8 cellular contexts compared by ENCODE assay signal in the genomic region with DNA sequence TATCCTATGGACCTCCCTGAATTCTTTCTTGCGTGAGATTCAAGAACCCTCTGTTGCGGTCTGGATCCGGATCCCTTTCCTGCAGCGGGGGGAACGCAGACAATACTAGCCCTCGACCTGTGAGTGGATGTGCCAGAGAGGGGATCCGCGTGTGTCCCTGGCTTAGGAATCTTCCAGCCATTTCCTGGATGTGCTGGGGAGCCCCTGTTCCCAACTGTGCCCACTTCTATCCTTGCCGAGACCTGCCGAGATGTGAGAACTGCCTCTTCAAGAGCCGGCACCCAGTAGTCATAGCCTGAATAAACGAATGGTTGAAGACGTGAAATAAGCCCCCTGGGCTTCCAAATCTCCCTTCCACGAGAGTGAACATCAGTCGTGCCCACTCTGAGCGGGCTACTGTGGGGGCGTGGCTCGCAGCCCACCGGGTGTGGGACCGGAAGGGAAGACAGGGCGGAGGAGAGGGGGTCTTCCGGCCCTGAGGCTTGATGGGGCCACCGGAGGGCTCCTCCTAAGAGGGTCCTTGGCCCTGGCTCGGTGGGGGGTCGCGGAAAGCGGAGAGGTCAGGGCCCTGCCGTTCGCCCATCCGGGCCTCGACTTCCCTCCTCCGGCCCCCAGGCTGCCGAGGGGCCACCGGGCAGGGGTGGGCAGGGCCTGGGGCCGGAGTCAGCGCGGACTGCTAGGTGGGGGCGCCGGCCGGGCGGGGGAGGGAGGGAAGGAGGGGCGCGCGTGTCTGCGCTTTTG. TPM values are rescaled to one million over a fixed set of nuclear protein-coding genes. Genes with fewer than 3 reads are reported as not detected.
DNase-seq lines count a peak whose midpoint lies in the region; ATAC-seq and TF ChIP-seq lines count a peak whose summit lies in the region.

No MANE protein-coding gene starts in this region.

- ATAC-seq in GM21717 (IDR thresholded peaks at IDR 0.05; ENCODE audit: unreplicated experiment): peak; percentile 20
- peak; percentile 14 for ATAC-seq in WTC11

- H3K27me3 ChIP-seq in right atrium auricular region: no peaks in the 10 kb centered on the region
- peaks cover 30% of the 10 kb centered on the region for H3K27me3 ChIP-seq in skeletal muscle satellite cell (ENCODE audit: control insufficient read depth, insufficient read depth, low read length)

- CTCF ChIA-PET in WTC11 (lab: Charles Lee): interaction anchor here (0.5 to 1.3 kb wide), 3 partner anchors 42 to 90 kb away, joined by 3 to 4 read pairs (median 3); no protein-coding TSS in a partner anchor

- H3K4me3 ChIP-seq in AG09309 (ENCODE audit: control insufficient read depth, low read depth, low read length) (peak overlapping the region; percentile 95), right atrium auricular region (peak overlapping the region; percentile 82 to 90), skeletal muscle satellite cell (ENCODE audit: low read length) (peak overlapping the region; percentile 82)

- peak overlapping the region; percentile 73 for H3K9ac ChIP-seq in skeletal muscle satellite cell (ENCODE audit: low read depth, low read length)

- H3K36me3 ChIP-seq in right atrium auricular region (no peaks in the 10 kb centered on the region), skeletal muscle satellite cell (ENCODE audit: insufficient read depth, low read length) (no peaks in the 10 kb centered on the region)

- POLR2A ChIA-PET in WTC11 (lab: Charles Lee): no interaction called here

- peaks cover 28% of the 10 kb centered on the region for H3K4me1 Mint-ChIP-seq in WTC11

- no peak for TF ChIP-seq CTCF in AG09309 (IDR thresholded peaks at IDR 0.05; ENCODE audit: control insufficient read depth, insufficient read depth, low read depth, low read length, missing control alignments)
- TF ChIP-seq CTCF in WTC11 (IDR thresholded peaks at IDR 0.05): no peak
- no peak for TF ChIP-seq CTCF in right atrium auricular region (IDR thresholded peaks at IDR 0.05)

- peaks cover 12% of the 10 kb centered on the region for H3K36me3 Mint-ChIP-seq in WTC11

- H3K9me3 ChIP-seq in right atrium auricular region (no peaks in the 10 kb centered on the region), skeletal muscle satellite cell (replicated peaks; ENCODE audit: low read length) (no peaks in the 10 kb centered on the region)

- no peaks in the 10 kb centered on the region for H3K9me3 Mint-ChIP-seq in WTC11

- H3K4me2 ChIP-seq in skeletal muscle satellite cell (ENCODE audit: low read length): peak overlapping the region; percentile 98

- DNase-seq in AG09309 (ENCODE audit: low read depth) (no peak), WTC11 (ENCODE audit: low spot score) (peak; percentile 32), right atrium auricular region (ENCODE audit: low spot score) (no peak), hepatic stellate cell (ENCODE audit: low spot score) (no peak), glomerular visceral epithelial cell (ENCODE audit: extremely low spot score) (no peak), RKO (ENCODE audit: low spot score) (no peak)

- peak overlapping the region; percentile 87 for H3K4me3 Mint-ChIP-seq in WTC11

- H3K27me3 Mint-ChIP-seq in WTC11 (ENCODE audit: low read depth): peaks cover 15% of the 10 kb centered on the region

- peak overlapping the region; percentile 36; the same call in 1 of the 2 replicates for H3K27ac Mint-ChIP-seq in WTC11

- H3K4me1 ChIP-seq in right atrium auricular region (peaks cover 0 to 23% of the 10 kb centered on the region in 2 donors), skeletal muscle satellite cell (ENCODE audit: control insufficient read depth, insufficient read depth, low read length) (peaks cover 12% of the 10 kb centered on the region)

- peak overlapping the region; percentile 68 to 76 for H3K27ac ChIP-seq in right atrium auricular region

TF ChIP-seq in WTC11, 78 proteins besides CTCF, POLR2A, EP300 and RAD21:
- TF ChIP-seq, protein P1, sequence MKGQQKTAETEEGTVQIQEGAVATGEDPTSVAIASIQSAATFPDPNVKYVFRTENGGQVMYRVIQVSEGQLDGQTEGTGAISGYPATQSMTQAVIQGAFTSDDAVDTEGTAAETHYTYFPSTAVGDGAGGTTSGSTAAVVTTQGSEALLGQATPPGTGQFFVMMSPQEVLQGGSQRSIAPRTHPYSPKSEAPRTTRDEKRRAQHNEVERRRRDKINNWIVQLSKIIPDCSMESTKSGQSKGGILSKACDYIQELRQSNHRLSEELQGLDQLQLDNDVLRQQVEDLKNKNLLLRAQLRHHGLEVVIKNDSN (CRISPR knock-in tag; IDR thresholded peaks at IDR 0.05): 0 out of 2 replicates have a peak, but pooled peaks have one; percentile 15
- TF ChIP-seq, protein P2, sequence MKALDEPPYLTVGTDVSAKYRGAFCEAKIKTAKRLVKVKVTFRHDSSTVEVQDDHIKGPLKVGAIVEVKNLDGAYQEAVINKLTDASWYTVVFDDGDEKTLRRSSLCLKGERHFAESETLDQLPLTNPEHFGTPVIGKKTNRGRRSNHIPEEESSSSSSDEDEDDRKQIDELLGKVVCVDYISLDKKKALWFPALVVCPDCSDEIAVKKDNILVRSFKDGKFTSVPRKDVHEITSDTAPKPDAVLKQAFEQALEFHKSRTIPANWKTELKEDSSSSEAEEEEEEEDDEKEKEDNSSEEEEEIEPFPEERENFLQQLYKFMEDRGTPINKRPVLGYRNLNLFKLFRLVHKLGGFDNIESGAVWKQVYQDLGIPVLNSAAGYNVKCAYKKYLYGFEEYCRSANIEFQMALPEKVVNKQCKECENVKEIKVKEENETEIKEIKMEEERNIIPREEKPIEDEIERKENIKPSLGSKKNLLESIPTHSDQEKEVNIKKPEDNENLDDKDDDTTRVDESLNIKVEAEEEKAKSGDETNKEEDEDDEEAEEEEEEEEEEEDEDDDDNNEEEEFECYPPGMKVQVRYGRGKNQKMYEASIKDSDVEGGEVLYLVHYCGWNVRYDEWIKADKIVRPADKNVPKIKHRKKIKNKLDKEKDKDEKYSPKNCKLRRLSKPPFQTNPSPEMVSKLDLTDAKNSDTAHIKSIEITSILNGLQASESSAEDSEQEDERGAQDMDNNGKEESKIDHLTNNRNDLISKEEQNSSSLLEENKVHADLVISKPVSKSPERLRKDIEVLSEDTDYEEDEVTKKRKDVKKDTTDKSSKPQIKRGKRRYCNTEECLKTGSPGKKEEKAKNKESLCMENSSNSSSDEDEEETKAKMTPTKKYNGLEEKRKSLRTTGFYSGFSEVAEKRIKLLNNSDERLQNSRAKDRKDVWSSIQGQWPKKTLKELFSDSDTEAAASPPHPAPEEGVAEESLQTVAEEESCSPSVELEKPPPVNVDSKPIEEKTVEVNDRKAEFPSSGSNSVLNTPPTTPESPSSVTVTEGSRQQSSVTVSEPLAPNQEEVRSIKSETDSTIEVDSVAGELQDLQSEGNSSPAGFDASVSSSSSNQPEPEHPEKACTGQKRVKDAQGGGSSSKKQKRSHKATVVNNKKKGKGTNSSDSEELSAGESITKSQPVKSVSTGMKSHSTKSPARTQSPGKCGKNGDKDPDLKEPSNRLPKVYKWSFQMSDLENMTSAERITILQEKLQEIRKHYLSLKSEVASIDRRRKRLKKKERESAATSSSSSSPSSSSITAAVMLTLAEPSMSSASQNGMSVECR (CRISPR knock-in tag; IDR thresholded peaks at IDR 0.05; ENCODE audit: borderline replicate concordance): peak; percentile 14; the same call in 1 of the 2 replicates
- TF ChIP-seq, protein P3, sequence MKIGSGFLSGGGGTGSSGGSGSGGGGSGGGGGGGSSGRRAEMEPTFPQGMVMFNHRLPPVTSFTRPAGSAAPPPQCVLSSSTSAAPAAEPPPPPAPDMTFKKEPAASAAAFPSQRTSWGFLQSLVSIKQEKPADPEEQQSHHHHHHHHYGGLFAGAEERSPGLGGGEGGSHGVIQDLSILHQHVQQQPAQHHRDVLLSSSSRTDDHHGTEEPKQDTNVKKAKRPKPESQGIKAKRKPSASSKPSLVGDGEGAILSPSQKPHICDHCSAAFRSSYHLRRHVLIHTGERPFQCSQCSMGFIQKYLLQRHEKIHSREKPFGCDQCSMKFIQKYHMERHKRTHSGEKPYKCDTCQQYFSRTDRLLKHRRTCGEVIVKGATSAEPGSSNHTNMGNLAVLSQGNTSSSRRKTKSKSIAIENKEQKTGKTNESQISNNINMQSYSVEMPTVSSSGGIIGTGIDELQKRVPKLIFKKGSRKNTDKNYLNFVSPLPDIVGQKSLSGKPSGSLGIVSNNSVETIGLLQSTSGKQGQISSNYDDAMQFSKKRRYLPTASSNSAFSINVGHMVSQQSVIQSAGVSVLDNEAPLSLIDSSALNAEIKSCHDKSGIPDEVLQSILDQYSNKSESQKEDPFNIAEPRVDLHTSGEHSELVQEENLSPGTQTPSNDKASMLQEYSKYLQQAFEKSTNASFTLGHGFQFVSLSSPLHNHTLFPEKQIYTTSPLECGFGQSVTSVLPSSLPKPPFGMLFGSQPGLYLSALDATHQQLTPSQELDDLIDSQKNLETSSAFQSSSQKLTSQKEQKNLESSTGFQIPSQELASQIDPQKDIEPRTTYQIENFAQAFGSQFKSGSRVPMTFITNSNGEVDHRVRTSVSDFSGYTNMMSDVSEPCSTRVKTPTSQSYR (CRISPR knock-in tag; IDR thresholded peaks at IDR 0.05): no peak

RNA-seq across cellular contexts. Expression of a gene that starts 1.3 kb away (rescaled TPM):
- total RNA-seq in WTC11 (2021) (47.4 to 51.0 TPM (median 49.5 TPM) in 3 replicates), right atrium auricular region (1 to 10 TPM; 2.6 to 8.5 TPM)
- 7.2 and 9.1 TPM in 2 replicates for total RNA-seq in skeletal muscle satellite cell (2012; rRNA removed)

RNA-seq across cellular contexts. Expression of a gene that starts 14.9 kb away (rescaled TPM):
- total RNA-seq in WTC11 (2021) (not detected in 3 replicates), right atrium auricular region (not detected)
- total RNA-seq in skeletal muscle satellite cell (2012; rRNA removed): not detected in 2 replicates

RNA-seq across cellular contexts. Expression of a gene that starts 39.7 kb away (rescaled TPM):
- total RNA-seq in WTC11 (2021) (6.3 to 8.0 TPM (median 6.8 TPM) in 3 replicates), right atrium auricular region (100 to 1,000 TPM; 215 to 646 TPM)
- total RNA-seq in skeletal muscle satellite cell (2012; rRNA removed): 180 and 410 TPM in 2 replicates

RNA-seq across cellular contexts. Expression of a gene that starts 51.3 kb away (rescaled TPM):
- total RNA-seq in WTC11 (2021) (150 to 163 TPM (median 159 TPM) in 3 replicates), right atrium auricular region (100 to 1,000 TPM; 190 to 286 TPM)
- total RNA-seq in skeletal muscle satellite cell (2012; rRNA removed): 536 and 648 TPM in 2 replicates

Comparison
In these comparisons a context has a peak if more than half of its experiments do, and no peak if none do; other contexts are left out.
1. RNA of a gene that starts 39.7 kb away (total RNA-seq): 215 to 646 TPM in right atrium auricular region; 6.3 to 8.0 TPM in WTC11; every median in the first group is over 10 times any median in the second.
2. Peak in every context shown above with its lines, with median percentiles within 50 percentile points of each other: H3K4me3 ChIP-seq.